ENCODE assay signal across 7 cellular contexts in the genomic region with DNA sequence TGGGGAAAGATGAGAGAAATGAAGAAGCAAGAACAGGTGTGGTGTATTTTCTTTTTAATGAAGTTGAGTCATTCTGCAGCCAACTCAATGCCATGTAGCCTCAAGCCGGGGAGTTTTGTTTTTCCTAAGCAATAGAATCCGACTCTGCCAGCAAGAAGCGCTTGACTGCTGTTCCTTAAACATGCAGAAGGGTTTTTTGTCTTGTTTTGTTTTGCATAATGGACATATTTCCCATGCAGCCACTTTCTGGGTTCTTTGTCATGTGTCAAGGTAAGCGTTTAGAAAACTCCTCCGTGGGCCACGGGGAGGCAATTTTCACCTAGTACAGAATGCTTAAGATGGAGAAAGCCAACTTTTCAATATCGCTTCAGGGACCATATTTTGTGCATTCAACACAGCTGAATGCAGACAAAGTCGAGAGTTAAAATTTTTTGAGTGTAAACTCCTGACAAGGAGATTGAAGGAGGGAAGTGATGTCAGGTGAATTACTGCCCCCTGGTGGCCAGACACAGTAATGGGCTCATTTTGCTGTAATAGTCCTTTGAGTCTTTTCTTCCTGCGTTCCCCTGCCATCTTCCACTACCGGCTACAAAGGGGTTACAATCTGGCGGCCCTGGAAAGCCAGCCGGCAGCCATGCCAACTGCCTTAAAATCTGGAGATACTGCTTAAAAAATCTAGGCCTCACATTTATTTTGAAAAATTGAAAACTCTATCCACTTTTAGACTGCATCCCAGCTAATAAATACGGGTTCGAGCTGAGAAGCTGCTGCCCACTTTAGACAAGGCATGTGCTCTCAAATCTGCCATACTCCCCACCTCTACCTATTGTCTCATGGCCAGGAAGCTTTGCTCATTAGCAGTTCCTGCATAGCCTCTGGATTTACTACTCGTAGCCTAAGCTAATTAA. TPM values are rescaled to one million over a fixed set of nuclear protein-coding genes. Genes with fewer than 3 reads are reported as not detected.
DNase-seq lines count a peak whose midpoint lies in the region; ATAC-seq and TF ChIP-seq lines count a peak whose summit lies in the region.

No MANE protein-coding gene starts in this region.

- 27 to 31% (median 27%) methylated on average over 15 of the region's 15 CpGs for WGBS in psoas muscle, 3 donors

- H3K9me3 ChIP-seq in left ventricle myocardium inferior (replicated peaks) (no peaks in the 10 kb centered on the region), psoas muscle (no peaks in the 10 kb centered on the region), vagina (no peaks in the 10 kb centered on the region)

- H3K9me3 Mint-ChIP-seq in activated naive CD4-positive, alpha-beta T cell treated with anti-CD3 and anti-CD28 coated beads, Interleukin-2, amount 50 U/mL, for 24 hours = no peaks in the 10 kb centered on the region

- H3K27me3 ChIP-seq in left ventricle myocardium inferior (ENCODE audit: low read depth) = peaks cover 8% of the 10 kb centered on the region
- H3K27me3 ChIP-seq in psoas muscle (ENCODE audit: insufficient read depth in 3 of 3, low read length in 2 of 3) = no peaks in the 10 kb centered on the region
- H3K27me3 ChIP-seq in vagina = no peaks in the 10 kb centered on the region

- in situ Hi-C loops in SK-MEL-5 (cut with HindIII; ENCODE audit: low pct_unique_long_range_greater_than_20kb, low sequenced_read_pairs) = no loop called here

- H3K4me1 ChIP-seq in left ventricle myocardium inferior = peaks cover 20% of the 10 kb centered on the region
- H3K4me1 ChIP-seq in psoas muscle = peaks cover 11% of the 10 kb centered on the region
- peaks cover 19% of the 10 kb centered on the region for H3K4me1 ChIP-seq in vagina

- H3K27ac ChIP-seq in left ventricle myocardium inferior (replicated peaks) (no peak overlapping the region), psoas muscle (no peak overlapping the region), vagina (no peak overlapping the region)

- peaks cover 20% of the 10 kb centered on the region for H3K4me1 Mint-ChIP-seq in activated naive CD4-positive, alpha-beta T cell treated with anti-CD3 and anti-CD28 coated beads, Interleukin-2, amount 50 U/mL, for 24 hours

- ATAC-seq in psoas muscle = no peak

- TF ChIP-seq CTCF in GM12872 (IDR thresholded peaks at IDR 0.05; ENCODE audit: insufficient read depth, low read depth, low read length) = peak; percentile 87
- TF ChIP-seq CTCF in left ventricle myocardium inferior (IDR thresholded peaks at IDR 0.05; ENCODE audit: borderline replicate concordance) = peak; percentile 91
- TF ChIP-seq CTCF in psoas muscle (IDR thresholded peaks at IDR 0.05) = peak; percentile 93
- peak; percentile 60 to 91 (median 79) for TF ChIP-seq CTCF in vagina (IDR thresholded peaks at IDR 0.05)

- H3K36me3 Mint-ChIP-seq in activated naive CD4-positive, alpha-beta T cell treated with anti-CD3 and anti-CD28 coated beads, Interleukin-2, amount 50 U/mL, for 24 hours = no peaks in the 10 kb centered on the region

- peak overlapping the region; percentile 26 for H3K4me3 Mint-ChIP-seq in activated naive CD4-positive, alpha-beta T cell treated with anti-CD3 and anti-CD28 coated beads, Interleukin-2, amount 50 U/mL, for 24 hours

- no peaks in the 10 kb centered on the region for H3K27me3 Mint-ChIP-seq in activated naive CD4-positive, alpha-beta T cell treated with anti-CD3 and anti-CD28 coated beads, Interleukin-2, amount 50 U/mL, for 24 hours

- H3K4me3 ChIP-seq in left ventricle myocardium inferior = no peak overlapping the region
- peak overlapping the region; percentile 27 for H3K4me3 ChIP-seq in psoas muscle
- no peak overlapping the region for H3K4me3 ChIP-seq in vagina

- intact Hi-C loops in left ventricle myocardium inferior (cut with micrococcal nuclease) = no loop called here
- intact Hi-C loops in psoas muscle (cut with DNase I) = loop anchor here (5.0 to 10.0 kb wide), 3 partner anchors 595 to 827 kb away; a partner anchor contains a TSS
- intact Hi-C loops in vagina (cut with DNase I) = no loop called here

- DNase-seq in M059J (ENCODE audit: low read depth) = peak; percentile 63
- DNase-seq in SK-MEL-5 (ENCODE audit: low read depth, low spot score) = peak; percentile 82
- DNase-seq in left ventricle myocardium inferior = peak; percentile 56
- peak; percentile 55 to 71 for DNase-seq in psoas muscle
- DNase-seq in vagina (ENCODE audit: extremely low spot score in 2 of 2) = no peak

- no peak for TF ChIP-seq POLR2A in vagina (IDR thresholded peaks at IDR 0.05)

- no peak overlapping the region for H3K27ac Mint-ChIP-seq in activated naive CD4-positive, alpha-beta T cell treated with anti-CD3 and anti-CD28 coated beads, Interleukin-2, amount 50 U/mL, for 24 hours

- H3K36me3 ChIP-seq in left ventricle myocardium inferior = no peaks in the 10 kb centered on the region
- peaks cover 0 to under 1% of the 10 kb centered on the region in 2 donors for H3K36me3 ChIP-seq in psoas muscle (ENCODE audit: insufficient read depth in 1 of 2, low read depth in 1 of 2)
- H3K36me3 ChIP-seq in vagina = no peaks in the 10 kb centered on the region

RNA-seq across cellular contexts. Expression of a gene that starts 3.2 kb away (rescaled TPM):
- total RNA-seq in M059J (2014; rRNA removed; shearing (Covaris generic)) = 9.7 and 12.5 TPM in 2 replicates
- total RNA-seq in SK-MEL-5 (2014; rRNA removed; shearing (Covaris generic)) = 6.1 and 7.4 TPM in 2 replicates
- polyA plus RNA-seq in SK-MEL-5 (2015; cell fraction: cytosol; rRNA removed) = 3.9 and 4.2 TPM in 2 replicates
- 3.6 and 5.2 TPM in 2 replicates for polyA plus RNA-seq in SK-MEL-5 (2015; cell fraction: nucleus; rRNA removed)
- total RNA-seq in left ventricle myocardium inferior = 4.2 TPM
- 1 to 10 TPM; 1.6 to 4.2 (median 2.8) TPM for total RNA-seq in psoas muscle
- 1 to 10 TPM; 5.0 to 5.5 (median 5.1) TPM for polyA plus RNA-seq in psoas muscle
- 6.9 TPM for total RNA-seq in vagina

RNA-seq across cellular contexts. Expression of a gene that starts 49.1 kb away (rescaled TPM):
- 38.8 and 39.8 TPM in 2 replicates for total RNA-seq in M059J (2014; rRNA removed; shearing (Covaris generic))
- total RNA-seq in SK-MEL-5 (2014; rRNA removed; shearing (Covaris generic)) = 66.3 and 84.2 TPM in 2 replicates
- 50.9 and 63.2 TPM in 2 replicates for polyA plus RNA-seq in SK-MEL-5 (2015; cell fraction: cytosol; rRNA removed)
- polyA plus RNA-seq in SK-MEL-5 (2015; cell fraction: nucleus; rRNA removed) = 81.0 and 101 TPM in 2 replicates
- total RNA-seq in left ventricle myocardium inferior (24.9 TPM), psoas muscle (10 to 100 TPM; 22.3 to 32.7 (median 24.9) TPM), vagina (44.2 TPM)
- polyA plus RNA-seq in psoas muscle = 10 to 100 TPM; 13.4 to 35.3 (median 22.5) TPM

RNA-seq across cellular contexts. Expression of a gene that starts 50.5 kb away (rescaled TPM):
- total RNA-seq in M059J (2014; rRNA removed; shearing (Covaris generic)) = 90.9 and 102 TPM in 2 replicates
- total RNA-seq in SK-MEL-5 (2014; rRNA removed; shearing (Covaris generic)) = 162 and 163 TPM in 2 replicates
- 89.5 and 99.5 TPM in 2 replicates for polyA plus RNA-seq in SK-MEL-5 (2015; cell fraction: cytosol; rRNA removed)
- 237 and 257 TPM in 2 replicates for polyA plus RNA-seq in SK-MEL-5 (2015; cell fraction: nucleus; rRNA removed)
- 560 TPM for total RNA-seq in left ventricle myocardium inferior
- 100 to 1,000 TPM; 148 to 225 (median 212) TPM for total RNA-seq in psoas muscle
- 100 to 1,000 TPM; 190 to 352 (median 220) TPM for polyA plus RNA-seq in psoas muscle
- total RNA-seq in vagina = 167 TPM

Comparison
In these comparisons a context has a peak if more than half of its experiments do, and no peak if none do; other contexts are left out.
1. DNase-seq: peak in M059J (single experiment), SK-MEL-5 (single experiment), left ventricle myocardium inferior (single experiment) and psoas muscle (2 of 2); none in vagina (0 of 2).
2. intact Hi-C loops: an anchor here in psoas muscle (5.0 to 10.0 kb wide); none called in left ventricle myocardium inferior and vagina.
3. Peak in every context shown above with its lines, with median percentiles within 50 percentile points of each other: CTCF ChIP-seq.